1 cellular context compared by ENCODE assay signal in the genomic region with DNA sequence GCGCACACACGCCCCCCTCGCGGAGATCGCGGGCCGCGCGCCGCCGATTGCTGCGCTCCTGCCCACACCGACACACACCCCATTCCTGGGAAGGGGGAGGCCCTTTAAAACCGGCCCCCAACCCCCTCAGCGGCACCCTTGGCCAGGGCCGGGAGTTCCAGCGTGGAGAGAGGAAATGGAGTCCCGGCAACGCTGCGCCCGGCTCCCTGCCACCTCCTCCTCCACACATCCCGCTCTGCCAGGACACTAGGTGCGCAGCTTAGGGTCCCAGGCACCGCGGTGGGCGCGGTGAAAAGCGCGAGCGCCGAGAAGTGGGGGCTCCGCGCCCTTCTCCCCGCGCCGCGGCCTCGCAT.
TF ChIP-seq lines count a peak whose summit lies in the region.

No MANE protein-coding gene starts in this region.

TF ChIP-seq in H1, 55 proteins besides CTCF, POLR2A, EP300 and RAD21 (continued from another document):
- TF ChIP-seq KDM4A (IDR thresholded peaks at IDR 0.05; ENCODE audit: low read depth, low read length, severe bottlenecking) = peak; percentile 73
